ENCODE assay signal across 16 cellular contexts in the genomic region with DNA sequence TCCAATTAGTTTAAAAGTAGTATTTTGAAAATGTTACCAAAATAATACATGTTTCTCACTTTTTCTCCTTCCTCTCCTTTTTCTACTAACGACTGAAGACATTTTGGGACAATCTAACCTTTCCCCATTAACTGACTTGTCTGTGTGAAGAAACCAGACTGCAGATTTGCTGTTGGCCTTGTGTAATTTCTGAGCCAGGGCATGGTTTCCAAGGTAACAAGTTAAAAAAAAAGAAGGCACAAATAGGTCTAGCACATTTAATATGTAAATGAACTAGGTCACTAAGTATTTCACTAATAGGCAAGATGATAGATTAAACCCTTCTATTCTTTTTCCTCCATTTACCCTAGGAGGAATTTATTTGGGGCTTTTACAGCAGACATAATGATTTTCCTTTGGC.
DNase-seq lines count a peak whose midpoint lies in the region; ATAC-seq and TF ChIP-seq lines count a peak whose summit lies in the region.
"Had no signal": no experiment of that assay in that cellular context is flagged by ENCODE, and none has a peak within 500 bp of the region (broad histone marks: within the 10 kb centered on the region; RNA-seq: fewer than 3 reads in every experiment).

No MANE protein-coding gene starts in this region.

- H3K4me2 ChIP-seq in PC-3 (ENCODE audit: low read length) (0 out of 2 replicates have a peak overlapping the region, but pooled peaks have one; percentile 1), smooth muscle cell (no peak overlapping the region)

- peak overlapping the region; percentile 100 for H3K27ac ChIP-seq in PC-3 (ENCODE audit: low read length)
- H3K27ac ChIP-seq in epithelial cell of prostate = peak overlapping the region; percentile 56
- peak overlapping the region; percentile 16 for H3K27ac ChIP-seq in smooth muscle cell (ENCODE audit: low read depth)
- no peak overlapping the region for H3K27ac ChIP-seq in CD8-positive, alpha-beta T cell (ENCODE audit: low read depth, low read length)
- H3K27ac ChIP-seq: GM23248 had no signal

- H3K36me3 ChIP-seq in PC-3 (ENCODE audit: low read depth, low read length) = no peaks in the 10 kb centered on the region
- no peaks in the 10 kb centered on the region for H3K36me3 ChIP-seq in smooth muscle cell (ENCODE audit: low read depth)
- H3K36me3 ChIP-seq in CD8-positive, alpha-beta T cell (ENCODE audit: insufficient read depth, low read length) = no peaks in the 10 kb centered on the region
- H3K36me3 ChIP-seq: HAP-1 had no signal

- no peaks in the 10 kb centered on the region for H3K9me3 ChIP-seq in PC-3 (ENCODE audit: low read length)
- H3K9me3 ChIP-seq in smooth muscle cell (replicated peaks; ENCODE audit: low read depth) = no peaks in the 10 kb centered on the region
- H3K9me3 ChIP-seq in CD8-positive, alpha-beta T cell (ENCODE audit: low read length) = no peaks in the 10 kb centered on the region
- H3K9me3 ChIP-seq: HAP-1 had no signal

- intact Hi-C loops in PC-3 (cut with micrococcal nuclease) = no loop called here
- intact Hi-C loops in CD8-positive, alpha-beta T cell (cut with DNase I, micrococcal nuclease) = loop anchor here in 1 of 2 experiments (2.0 kb wide), 1 partner anchor 23 kb away; no protein-coding TSS in a partner anchor

- TF ChIP-seq CTCF in PC-3 (conservative IDR thresholded peaks at IDR 0.05; ENCODE audit: low read depth, low read length) (no peak), smooth muscle cell (IDR thresholded peaks at IDR 0.05; ENCODE audit: borderline replicate concordance, insufficient read depth, poor library complexity, severe bottlenecking) (no peak)
- no peak for TF ChIP-seq CTCF in CD8-positive, alpha-beta T cell (IDR thresholded peaks at IDR 0.05)

- H4K20me1 ChIP-seq in PC-3 (ENCODE audit: low read length) (no peaks in the 10 kb centered on the region), smooth muscle cell (ENCODE audit: low read depth) (peaks cover 14% of the 10 kb centered on the region)

- H2AFZ ChIP-seq in PC-3 (ENCODE audit: low read length) = no peak overlapping the region
- no peak overlapping the region for H2AFZ ChIP-seq in smooth muscle cell (ENCODE audit: low read depth)
- H2AFZ ChIP-seq: GM23248 had no signal

- DNase-seq in PC-3 = no peak
- peak; percentile 57 for DNase-seq in astrocyte of the hippocampus (ENCODE audit: low read depth, low spot score)
- DNase-seq in epithelial cell of prostate (ENCODE audit: low read depth, low spot score) = no peak
- no peak for DNase-seq in smooth muscle cell (lab: John Stamatoyannopoulos, UW; ENCODE audit: unreplicated experiment)
- DNase-seq in activated CD4-positive, CD25-positive, alpha-beta regulatory T cell (lab: John Stamatoyannopoulos, UW) = no peak
- DNase-seq in CD8-positive, alpha-beta T cell = no peak
- DNase-seq: GM23248, NCI-H1105, NCI-H1694, NCI-H2107, NCI-H510A treated with DMSO at 0.1 percent for 48 hours, NCI-H774 had no signal

- H3K79me2 ChIP-seq in PC-3 (ENCODE audit: low read length) = peaks cover 89% of the 10 kb centered on the region
- H3K79me2 ChIP-seq in smooth muscle cell (ENCODE audit: low read depth) = peaks cover 77% of the 10 kb centered on the region

- H3K9me3 Mint-ChIP-seq in CD8-positive, alpha-beta T cell = no peaks in the 10 kb centered on the region

- ATAC-seq in PC-3 (no peak), HG03457 (IDR thresholded peaks at IDR 0.05; ENCODE audit: unreplicated experiment) (no peak), HG03378 (IDR thresholded peaks at IDR 0.05; ENCODE audit: unreplicated experiment) (no peak)
- no peak for ATAC-seq in CD8-positive, alpha-beta T cell
- ATAC-seq: GM12878 had no signal

- no peak overlapping the region for H3K27ac Mint-ChIP-seq in CD8-positive, alpha-beta T cell

- POLR2A ChIA-PET in PC-3 (lab: Charles Lee; ENCODE audit: unreplicated experiment) = no interaction called here
- POLR2A ChIA-PET in CD8-positive, alpha-beta T cell (lab: Charles Lee) = no interaction called here

- H3K27me3 ChIP-seq in PC-3 (ENCODE audit: low read length) (no peaks in the 10 kb centered on the region), smooth muscle cell (ENCODE audit: low read depth) (no peaks in the 10 kb centered on the region)
- no peaks in the 10 kb centered on the region for H3K27me3 ChIP-seq in CD8-positive, alpha-beta T cell (ENCODE audit: insufficient read depth, low read length)

- H3K4me1 ChIP-seq in PC-3 (ENCODE audit: insufficient read depth, low read length) (peaks cover 39% of the 10 kb centered on the region), smooth muscle cell (ENCODE audit: low read depth) (peaks cover 56% of the 10 kb centered on the region)
- H3K4me1 ChIP-seq in CD8-positive, alpha-beta T cell (ENCODE audit: insufficient read depth, low read length) = no peaks in the 10 kb centered on the region

- no peaks in the 10 kb centered on the region for H3K27me3 Mint-ChIP-seq in CD8-positive, alpha-beta T cell (ENCODE audit: low read depth)

- no peak overlapping the region for H3K4me3 ChIP-seq in PC-3 (ENCODE audit: low read length)
- no peak overlapping the region for H3K4me3 ChIP-seq in smooth muscle cell
- H3K4me3 ChIP-seq in CD8-positive, alpha-beta T cell (ENCODE audit: low read depth, low read length) = no peak overlapping the region
- H3K4me3 ChIP-seq: GM12878, GM23248, HAP-1 had no signal

- peaks cover 2% of the 10 kb centered on the region for H3F3A ChIP-seq in PC-3 (ENCODE audit: low read length, unreplicated experiment)
- H3F3A ChIP-seq in smooth muscle cell (ENCODE audit: low read depth) = peaks cover 4% of the 10 kb centered on the region

- no peaks in the 10 kb centered on the region for H3K36me3 Mint-ChIP-seq in CD8-positive, alpha-beta T cell

- H3K4me3 Mint-ChIP-seq in CD8-positive, alpha-beta T cell = no peak overlapping the region

- no TSS peak for BruUV-seq in PC-3 (replicated peaks; lab: Mats Ljungman, UMichigan)

- no peaks in the 10 kb centered on the region for H3K9me2 ChIP-seq in PC-3 (replicated peaks; ENCODE audit: low read length)

- CTCF ChIA-PET in PC-3 (lab: Charles Lee) = no interaction called here
- CTCF ChIA-PET in CD8-positive, alpha-beta T cell (lab: Charles Lee) = no interaction called here

- H3K4me1 Mint-ChIP-seq in CD8-positive, alpha-beta T cell (ENCODE audit: low read depth) = peaks cover 7% of the 10 kb centered on the region

- WGBS in smooth muscle cell (ENCODE audit: low lambda C conversion rate) = 52% methylated on average over 1 of the region's 1 CpG

- peak overlapping the region; percentile 89 for H3K9ac ChIP-seq in PC-3 (ENCODE audit: low read length)
- H3K9ac ChIP-seq in smooth muscle cell (ENCODE audit: low read depth) = no peak overlapping the region
- H3K9ac ChIP-seq: GM23248 had no signal
